10 cellular contexts compared by ENCODE assay signal in the genomic region with DNA sequence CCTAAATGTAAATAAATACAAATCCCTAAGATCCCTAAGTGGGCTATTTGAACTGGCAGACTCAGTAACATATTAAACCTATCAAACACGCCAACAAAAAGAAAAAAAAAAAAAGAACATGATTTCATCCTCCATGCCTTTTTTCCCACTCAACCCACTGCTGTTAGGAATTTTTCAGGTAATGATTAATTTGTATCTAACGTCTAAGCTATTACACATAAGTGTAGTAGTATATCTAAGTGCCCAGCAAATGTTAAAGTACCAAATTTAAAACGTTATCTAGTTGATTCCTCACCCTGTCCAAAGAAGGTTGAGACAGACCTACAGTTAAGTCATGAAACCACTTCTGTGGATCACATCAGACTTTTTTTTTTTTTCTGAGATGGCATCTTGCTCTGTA. TPM values are rescaled to one million over a fixed set of nuclear protein-coding genes. Genes with fewer than 3 reads are reported as not detected.
DNase-seq lines count a peak whose midpoint lies in the region; ATAC-seq and TF ChIP-seq lines count a peak whose summit lies in the region.
"Had no signal": no experiment of that assay in that cellular context is flagged by ENCODE, and none has a peak within 500 bp of the region (broad histone marks: within the 10 kb centered on the region; RNA-seq: fewer than 3 reads in every experiment).

No MANE protein-coding gene starts in this region.

- intact Hi-C loops in A673 (cut with micrococcal nuclease; ENCODE audit: unreplicated experiment) = no loop called here

- CTCF ChIA-PET in A673 (lab: Charles Lee) = no interaction called here

- POLR2A ChIA-PET in A673 (lab: Charles Lee; ENCODE audit: low non-redundant PET) = no interaction called here

- H3K27ac ChIP-seq in A673 (ENCODE audit: low read depth, low read length, poor library complexity, severe bottlenecking) = peak overlapping the region; percentile 78
- peak overlapping the region; percentile 68 for H3K27ac ChIP-seq in SJSA1

- TF ChIP-seq CTCF in A673 (conservative IDR thresholded peaks at IDR 0.05; ENCODE audit: low read depth, low read length) = no peak
- no peak for TF ChIP-seq CTCF in endothelial cell (IDR thresholded peaks at IDR 0.05; ENCODE audit: unreplicated experiment)
- no peak for TF ChIP-seq CTCF in nephron (IDR thresholded peaks at IDR 0.05; ENCODE audit: unreplicated experiment in 3 of 3)

- DNase-seq in A673 (ENCODE audit: low spot score) (no peak), SJSA1 (ENCODE audit: low read depth in 1 of 2, low spot score in 2 of 2) (no peak), endothelial cell (ENCODE audit: low spot score) (no peak), NCI-H2107 treated with DMSO at 0.1 percent for 48 hours (lab: John Stamatoyannopoulos, UW; ENCODE audit: unreplicated experiment) (no peak), NK-92 (lab: John Stamatoyannopoulos, UW; ENCODE audit: unreplicated experiment) (no peak), dedifferentiated amniotic fluid mesenchymal stem cell (ENCODE audit: extremely low spot score) (no peak)
- DNase-seq: DMS 273 treated with DMSO at 0.1 percent for 48 hours had no signal

- H3K36me3 Mint-ChIP-seq in endothelial cell (ENCODE audit: low read depth, unreplicated experiment) (peaks cover 15% of the 10 kb centered on the region), nephron (ENCODE audit: low read depth) (peaks cover 77% of the 10 kb centered on the region)

- H3K9me3 ChIP-seq in A673 (ENCODE audit: low read depth, low read length, poor library complexity, severe bottlenecking) (no peaks in the 10 kb centered on the region), SJSA1 (replicated peaks) (no peaks in the 10 kb centered on the region)

- H3K27me3 ChIP-seq in A673 (replicated peaks; ENCODE audit: insufficient read depth, low read depth, low read length, poor library complexity) = no peaks in the 10 kb centered on the region
- no peaks in the 10 kb centered on the region for H3K27me3 ChIP-seq in SJSA1 (replicated peaks)

- BruUV-seq in A673 (replicated peaks; lab: Mats Ljungman, UMichigan) = no TSS peak

- H3K4me3 Mint-ChIP-seq in endothelial cell (ENCODE audit: unreplicated experiment) (no peak overlapping the region), nephron (peak overlapping the region in 1 of 3 experiments; percentile 39)

- H3K36me3 ChIP-seq in A673 (ENCODE audit: insufficient read depth, low read length, poor library complexity, severe bottlenecking) = peaks cover 60% of the 10 kb centered on the region
- H3K36me3 ChIP-seq in SJSA1 = peaks cover 76% of the 10 kb centered on the region

- no peaks in the 10 kb centered on the region for H3K9me3 Mint-ChIP-seq in endothelial cell (ENCODE audit: unreplicated experiment)
- H3K9me3 Mint-ChIP-seq in nephron = no peaks in the 10 kb centered on the region

- H3K4me1 ChIP-seq in A673 (ENCODE audit: insufficient read depth, low read length, poor library complexity, severe bottlenecking) (peaks cover 19% of the 10 kb centered on the region), SJSA1 (replicated peaks) (peaks cover 14% of the 10 kb centered on the region)

- no peak for ATAC-seq in HG03432 (IDR thresholded peaks at IDR 0.05; ENCODE audit: unreplicated experiment)

- H3K27ac Mint-ChIP-seq in endothelial cell (ENCODE audit: unreplicated experiment) (peak overlapping the region; percentile 68), nephron (peak overlapping the region; percentile 94 to 98 (median 94))

- H3K4me1 Mint-ChIP-seq in endothelial cell (ENCODE audit: unreplicated experiment) (peaks cover 16% of the 10 kb centered on the region), nephron (peaks cover 23% of the 10 kb centered on the region)

- no peaks in the 10 kb centered on the region for H3K27me3 Mint-ChIP-seq in endothelial cell (ENCODE audit: unreplicated experiment)
- no peaks in the 10 kb centered on the region for H3K27me3 Mint-ChIP-seq in nephron (ENCODE audit: low read depth)

- H3K4me3 ChIP-seq in A673 (ENCODE audit: low read depth, low read length, poor library complexity, severe bottlenecking) (no peak overlapping the region), SJSA1 (no peak overlapping the region)
- H3K4me3 ChIP-seq: lung had no signal

RNA-seq across cellular contexts. Expression of gene ARID4A, which starts 16.4 kb away (rescaled TPM):
- total RNA-seq in A673 (2021) (24.1 and 24.9 TPM in 2 replicates), endothelial cell (ENCODE audit: unreplicated experiment) (45.4 TPM)
- total RNA-seq in SJSA1 (2014; rRNA removed; shearing (Covaris generic)) = 7.6 and 9.3 TPM in 2 replicates

RNA-seq across cellular contexts. Expression of gene PSMA3, which starts 37.3 kb away (rescaled TPM):
- 355 and 375 TPM in 2 replicates for total RNA-seq in A673 (2021)
- total RNA-seq in SJSA1 (2014; rRNA removed; shearing (Covaris generic)) = 104 and 176 TPM in 2 replicates
- total RNA-seq in endothelial cell (ENCODE audit: unreplicated experiment) = 180 TPM
